Comparison of ENCODE assay signal across 8 cellular contexts in genomic region chr6:136784910-136785746, GRCh38. TPM values are rescaled to one million over a fixed set of nuclear protein-coding genes. Genes with fewer than 3 reads are reported as not detected.
DNase-seq lines count a peak whose midpoint lies in the region; ATAC-seq and TF ChIP-seq lines count a peak whose summit lies in the region.

No MANE protein-coding gene starts in this region.

- H3K9me3 ChIP-seq in WERI-Rb-1 (ENCODE audit: severe bottlenecking) = no peaks in the 10 kb centered on the region

- peak; percentile 59 for DNase-seq in activated CD8-positive, alpha-beta T cell treated with anti-CD3 and anti-CD28 coated beads, Interleukin-2, amount 10 ng/mL, durations not matched to agents 7 days and 5 days
- DNase-seq in left cardiac atrium (peak; percentile 58), WERI-Rb-1 (no peak)
- peak; percentile 21 to 26 for DNase-seq in stimulated activated CD4-positive, alpha-beta T cell treated with anti-CD3 and anti-CD28 coated beads, Interleukin-4, amount 100 ng/mL, for 4 hours

- POLR2A ChIA-PET in activated CD8-positive, alpha-beta T cell treated with anti-CD3 and anti-CD28 coated beads, Interleukin-2, amount 10 ng/mL, durations not matched to agents 7 days and 5 days (lab: Charles Lee) = no interaction called here

- peak overlapping the region; percentile 53 for H3K4me3 Mint-ChIP-seq in activated CD8-positive, alpha-beta T cell treated with anti-CD3 and anti-CD28 coated beads, Interleukin-2, amount 10 ng/mL, durations not matched to agents 7 days and 5 days

- ATAC-seq in HG03108 (IDR thresholded peaks at IDR 0.05; ENCODE audit: unreplicated experiment) (peak; percentile 39), left cardiac atrium (peak; percentile 56 to 78), HG03139 (IDR thresholded peaks at IDR 0.05; ENCODE audit: unreplicated experiment) (no peak), HG03135 (IDR thresholded peaks at IDR 0.05; ENCODE audit: unreplicated experiment) (no peak)
- peak; percentile 60 for ATAC-seq in activated CD8-positive, alpha-beta T cell treated with anti-CD3 and anti-CD28 coated beads, Interleukin-2, amount 10 ng/mL, durations not matched to agents 7 days and 5 days

- no peaks in the 10 kb centered on the region for H3K36me3 ChIP-seq in WERI-Rb-1

- CTCF ChIA-PET in activated CD8-positive, alpha-beta T cell treated with anti-CD3 and anti-CD28 coated beads, Interleukin-2, amount 10 ng/mL, durations not matched to agents 7 days and 5 days (lab: Charles Lee) = interaction anchor here (0.9 to 9.6 kb wide), 4 partner anchors 21 to 141 kb away, joined by 3 to 496 read pairs (median 4); no protein-coding TSS in a partner anchor

- H3K27me3 Mint-ChIP-seq in activated CD8-positive, alpha-beta T cell treated with anti-CD3 and anti-CD28 coated beads, Interleukin-2, amount 10 ng/mL, durations not matched to agents 7 days and 5 days (ENCODE audit: low read depth) = no peaks in the 10 kb centered on the region

- no peaks in the 10 kb centered on the region for H3K9me3 Mint-ChIP-seq in activated CD8-positive, alpha-beta T cell treated with anti-CD3 and anti-CD28 coated beads, Interleukin-2, amount 10 ng/mL, durations not matched to agents 7 days and 5 days (ENCODE audit: insufficient read depth)

- H3K27ac ChIP-seq in WERI-Rb-1 = no peak overlapping the region

- H3K4me1 Mint-ChIP-seq in activated CD8-positive, alpha-beta T cell treated with anti-CD3 and anti-CD28 coated beads, Interleukin-2, amount 10 ng/mL, durations not matched to agents 7 days and 5 days (ENCODE audit: low read depth) = peaks cover 73% of the 10 kb centered on the region

- H3K4me3 ChIP-seq in WERI-Rb-1 (ENCODE audit: low read depth, low read length) = no peak overlapping the region

- H3K27me3 ChIP-seq in WERI-Rb-1 (ENCODE audit: insufficient read depth, low read depth, severe bottlenecking) = no peaks in the 10 kb centered on the region

- TF ChIP-seq POLR2A in GM10847 (IDR thresholded peaks at IDR 0.05; ENCODE audit: extremely low read depth, insufficient read length) = peak; percentile 21

- TF ChIP-seq CTCF in WERI-Rb-1 (IDR thresholded peaks at IDR 0.05; ENCODE audit: low read depth, low read length) = no peak

- H3K36me3 Mint-ChIP-seq in activated CD8-positive, alpha-beta T cell treated with anti-CD3 and anti-CD28 coated beads, Interleukin-2, amount 10 ng/mL, durations not matched to agents 7 days and 5 days (ENCODE audit: low read depth) = peaks cover 60% of the 10 kb centered on the region

- intact Hi-C loops in left cardiac atrium (cut with DNase I) = no loop called here

- peak overlapping the region; percentile 89 for H3K27ac Mint-ChIP-seq in activated CD8-positive, alpha-beta T cell treated with anti-CD3 and anti-CD28 coated beads, Interleukin-2, amount 10 ng/mL, durations not matched to agents 7 days and 5 days

RNA-seq across cellular contexts. Expression of gene MAP3K5, which starts 7.1 kb away (rescaled TPM):
- 10 to 100 TPM; 15.0 to 15.1 TPM for total RNA-seq in activated CD8-positive, alpha-beta T cell treated with anti-CD3 and anti-CD28 coated beads, Interleukin-2, amount 10 ng/mL, durations not matched to agents 7 days and 5 days
- 1 to 10 TPM; 6.6 to 9.7 TPM for total RNA-seq in left cardiac atrium

RNA-seq across cellular contexts. Expression of gene PEX7, which starts 37.3 kb away (rescaled TPM):
- 1 to 10 TPM; 2.5 to 3.3 TPM for total RNA-seq in activated CD8-positive, alpha-beta T cell treated with anti-CD3 and anti-CD28 coated beads, Interleukin-2, amount 10 ng/mL, durations not matched to agents 7 days and 5 days
- total RNA-seq in left cardiac atrium = 1 to 10 TPM; 5.9 to 6.4 TPM

Comparison
In these comparisons a context has a peak if more than half of its experiments do, and no peak if none do; other contexts are left out.
1. ATAC-seq: peak in HG03108 (single experiment), activated CD8-positive, alpha-beta T cell treated with anti-CD3 and anti-CD28 coated beads, Interleukin-2, amount 10 ng/mL, durations not matched to agents 7 days and 5 days (single experiment) and left cardiac atrium (2 of 2); none in HG03139 (single experiment) and HG03135 (single experiment).